In genomic region chr1:60942896-60943633, GRCh38 we compare ENCODE assay signal across 15 cellular contexts.
DNase-seq lines count a peak whose midpoint lies in the region; ATAC-seq, FAIRE-seq and TF ChIP-seq lines count a peak whose summit lies in the region.
"Had no signal": no experiment of that assay in that cellular context is flagged by ENCODE, and none has a peak within 500 bp of the region (broad histone marks: within the 10 kb centered on the region; RNA-seq: fewer than 3 reads in every experiment).

No MANE protein-coding gene starts in this region.

- peak in 3 of 4 donors; percentile 43 to 54 (median 48) for ATAC-seq in right lobe of liver
- no peak for ATAC-seq in HepG2
- ATAC-seq in HG03159 (IDR thresholded peaks at IDR 0.05; ENCODE audit: unreplicated experiment) = peak; percentile 75
- ATAC-seq in K562 = peak; percentile 67
- ATAC-seq in HG02938 (IDR thresholded peaks at IDR 0.05; ENCODE audit: unreplicated experiment) = no peak
- ATAC-seq: activated CD4-positive, CD25-positive, alpha-beta regulatory T cell treated with anti-CD3 and anti-CD28 coated beads, Interleukin-2, amount 50 U/mL, for 24 hours had no signal

- DNase-seq in right lobe of liver (no peak), HepG2 (ENCODE audit: low spot score) (no peak), K562 (ENCODE audit: extremely low read depth in 1 of 4, low spot score in 3 of 4) (no peak), small intestine (no peak)
- no peak for DNase-seq in activated T-helper 1 cell treated with anti-CD3 and anti-CD28 coated beads, Interleukin-12 subunit alpha, Interleukin-12 subunit beta, Interleukin-2, Interleukin-4 antibody, amounts not matched to agents 30 ng/mL and 10 ng/mL and 1 ng/mL, durations not matched to agents 14 hours and 24 hours and 36 hours (ENCODE audit: low spot score)
- DNase-seq in CD4-positive, alpha-beta memory T cell = no peak
- DNase-seq: activated naive CD4-positive, alpha-beta T cell treated with Interleukin-2 at 50 U/mL for 16 hours; colonic mucosa; lower lobe of right lung; NCI-H1436 treated with DMSO at 0.1 percent for 48 hours had no signal

- H3K4me1 Mint-ChIP-seq in activated T-helper 1 cell treated with anti-CD3 and anti-CD28 coated beads, Interleukin-12 subunit alpha, Interleukin-12 subunit beta, Interleukin-2, Interleukin-4 antibody, amounts not matched to agents 30 ng/mL and 10 ng/mL and 1 ng/mL, durations not matched to agents 14 hours and 24 hours and 36 hours (ENCODE audit: low read depth) = no peaks in the 10 kb centered on the region
- H3K4me1 Mint-ChIP-seq in CD4-positive, alpha-beta memory T cell = no peaks in the 10 kb centered on the region

- H3K27me3 ChIP-seq in right lobe of liver (no peaks in the 10 kb centered on the region), HepG2 (ENCODE audit: control insufficient read depth in 1 of 2, insufficient read depth in 2 of 2, low read length in 2 of 2) (peaks cover 0 to 12% of the 10 kb centered on the region in 2 experiments; a peak in 2 of 5 replicates), K562 (ENCODE audit: control insufficient read depth in 2 of 2, insufficient read depth in 2 of 2, low read length in 2 of 2) (no peaks in the 10 kb centered on the region), small intestine (ENCODE audit: control insufficient read depth in 2 of 2, insufficient read depth in 2 of 2, low read length in 2 of 2) (peaks cover 0 to 2% of the 10 kb centered on the region in 2 donors)
- peaks cover 2% of the 10 kb centered on the region for H3K27me3 ChIP-seq in CD4-positive, alpha-beta memory T cell (ENCODE audit: insufficient read depth, low read length)
- H3K27me3 ChIP-seq: colonic mucosa had no signal

- no peaks in the 10 kb centered on the region for H3K9me1 ChIP-seq in K562 (ENCODE audit: control insufficient read depth, insufficient read depth, low read length)

- H3K36me3 Mint-ChIP-seq in activated T-helper 1 cell treated with anti-CD3 and anti-CD28 coated beads, Interleukin-12 subunit alpha, Interleukin-12 subunit beta, Interleukin-2, Interleukin-4 antibody, amounts not matched to agents 30 ng/mL and 10 ng/mL and 1 ng/mL, durations not matched to agents 14 hours and 24 hours and 36 hours (ENCODE audit: low read depth) = no peaks in the 10 kb centered on the region
- no peaks in the 10 kb centered on the region for H3K36me3 Mint-ChIP-seq in CD4-positive, alpha-beta memory T cell

- 62% methylated on average over 8 of the region's 8 CpGs for WGBS in right lobe of liver (ENCODE audit: insufficient coverage, low coverage, low lambda C conversion rate, missing lambda C conversion rate)
- WGBS in HepG2 (ENCODE audit: low lambda C conversion rate) = 46% methylated on average over 8 of the region's 8 CpGs
- WGBS in K562 (ENCODE audit: insufficient coverage, low coverage, missing lambda C conversion rate) = 25% methylated on average over 8 of the region's 8 CpGs
- WGBS in small intestine, 3 donors = 73 to 89% (median 75%) methylated on average over 8 of the region's 8 CpGs

- H3K27ac Mint-ChIP-seq in activated T-helper 1 cell treated with anti-CD3 and anti-CD28 coated beads, Interleukin-12 subunit alpha, Interleukin-12 subunit beta, Interleukin-2, Interleukin-4 antibody, amounts not matched to agents 30 ng/mL and 10 ng/mL and 1 ng/mL, durations not matched to agents 14 hours and 24 hours and 36 hours = no peak overlapping the region
- no peak overlapping the region for H3K27ac Mint-ChIP-seq in CD4-positive, alpha-beta memory T cell

- no peak for TF ChIP-seq EP300 in HepG2 (IDR thresholded peaks at IDR 0.05; ENCODE audit: low read depth in 2 of 2, low read length in 2 of 2)
- no peak for TF ChIP-seq EP300 in HepG2 (CRISPR knock-in tag; IDR thresholded peaks at IDR 0.05; ENCODE audit: borderline replicate concordance)
- no peak for TF ChIP-seq EP300 in K562 (IDR thresholded peaks at IDR 0.05; ENCODE audit: low read length)

- no peak for FAIRE-seq in HepG2 (lab: Jason Lieb, UNC)
- FAIRE-seq in K562 (lab: Jason Lieb, UNC) = no peak
- FAIRE-seq in small intestine (lab: Jason Lieb, UNC) = no peak

- TF ChIP-seq CTCF in right lobe of liver (IDR thresholded peaks at IDR 0.05) (no peak), HepG2 (CRISPR knock-in tag; IDR thresholded peaks at IDR 0.05) (no peak), K562 (IDR thresholded peaks at IDR 0.05 in 2 of 3, conservative IDR thresholded peaks at IDR 0.05 in 1 of 3; ENCODE audit: insufficient read depth in 2 of 3, low read depth in 1 of 3, low read length in 3 of 3) (no peak)

- no peaks in the 10 kb centered on the region for H3K9me3 ChIP-seq in right lobe of liver
- H3K9me3 ChIP-seq in HepG2 (ENCODE audit: low read length) = no peaks in the 10 kb centered on the region
- no peaks in the 10 kb centered on the region for H3K9me3 ChIP-seq in K562 (replicated peaks; ENCODE audit: control insufficient read depth, insufficient read depth, low read depth, low read length)
- H3K9me3 ChIP-seq in CD4-positive, alpha-beta memory T cell (ENCODE audit: control insufficient read depth in 1 of 2, low read length in 2 of 2) = no peaks in the 10 kb centered on the region
- H3K9me3 ChIP-seq in small intestine (ENCODE audit: control insufficient read depth, low read depth) = no peaks in the 10 kb centered on the region
- H3K9me3 ChIP-seq: colonic mucosa, lower lobe of right lung had no signal

- TF ChIP-seq POLR2A in right lobe of liver (IDR thresholded peaks at IDR 0.05) = no peak
- no peak for TF ChIP-seq POLR2A in HepG2 (IDR thresholded peaks at IDR 0.05; ENCODE audit: insufficient read depth in 1 of 2, low read depth in 2 of 2, low read length in 2 of 2)
- no peak for TF ChIP-seq POLR2A in K562 (conservative IDR thresholded peaks at IDR 0.05)

- CTCF ChIA-PET in HepG2 (lab: Yijun Ruan, JAX; ENCODE audit: low intra/inter-chr PET ratio, low total read pairs) (no interaction called here), K562 (lab: Yijun Ruan, JAX; ENCODE audit: low intra/inter-chr PET ratio) (no interaction called here)
- CTCF ChIA-PET in CD4-positive, alpha-beta memory T cell (lab: Charles Lee; ENCODE audit: partially characterized antibody) = no interaction called here

- H3K27me3 Mint-ChIP-seq in activated T-helper 1 cell treated with anti-CD3 and anti-CD28 coated beads, Interleukin-12 subunit alpha, Interleukin-12 subunit beta, Interleukin-2, Interleukin-4 antibody, amounts not matched to agents 30 ng/mL and 10 ng/mL and 1 ng/mL, durations not matched to agents 14 hours and 24 hours and 36 hours (ENCODE audit: insufficient read depth) = peaks cover 8% of the 10 kb centered on the region
- H3K27me3 Mint-ChIP-seq in CD4-positive, alpha-beta memory T cell = peaks cover 16 to 21% of the 10 kb centered on the region in 2 donors

- H3K36me3 ChIP-seq in right lobe of liver (no peaks in the 10 kb centered on the region), HepG2 (replicated peaks in 1 of 2; ENCODE audit: control insufficient read depth in 1 of 2, insufficient read depth in 2 of 2, low read length in 2 of 2) (no peaks in the 10 kb centered on the region), K562 (ENCODE audit: control insufficient read depth, insufficient read depth, low read length) (no peaks in the 10 kb centered on the region), small intestine (ENCODE audit: control insufficient read depth in 2 of 2, insufficient read depth in 2 of 2, low read length in 2 of 2) (no peaks in the 10 kb centered on the region)
- no peaks in the 10 kb centered on the region for H3K36me3 ChIP-seq in CD4-positive, alpha-beta memory T cell (ENCODE audit: insufficient read depth, low read length)
- H3K36me3 ChIP-seq: colonic mucosa, lower lobe of right lung had no signal

- H2AFZ ChIP-seq in HepG2 (ENCODE audit: low read length) (no peak overlapping the region), K562 (ENCODE audit: low read depth, low read length) (peak overlapping the region; percentile 79)

- POLR2A ChIA-PET in HepG2 (lab: Yijun Ruan, JAX) = no interaction called here
- POLR2A ChIA-PET in K562 (lab: Yijun Ruan, JAX) = interaction anchor here (0.6 kb wide), 1 partner anchor 446 kb away, joined by 3 read pairs; no protein-coding TSS in a partner anchor
- POLR2A ChIA-PET in CD4-positive, alpha-beta memory T cell (lab: Charles Lee; ENCODE audit: partially characterized antibody) = no interaction called here

- BruUV-seq in HepG2 (replicated peaks; lab: Mats Ljungman, UMichigan) (no TSS peak), K562 (replicated peaks; lab: Mats Ljungman, UMichigan) (no TSS peak)

- H3K9me3 Mint-ChIP-seq in activated T-helper 1 cell treated with anti-CD3 and anti-CD28 coated beads, Interleukin-12 subunit alpha, Interleukin-12 subunit beta, Interleukin-2, Interleukin-4 antibody, amounts not matched to agents 30 ng/mL and 10 ng/mL and 1 ng/mL, durations not matched to agents 14 hours and 24 hours and 36 hours = no peaks in the 10 kb centered on the region
- H3K9me3 Mint-ChIP-seq in CD4-positive, alpha-beta memory T cell = no peaks in the 10 kb centered on the region

- no peaks in the 10 kb centered on the region for H3K79me2 ChIP-seq in HepG2 (ENCODE audit: insufficient read depth, low read length)
- H3K79me2 ChIP-seq in K562 (ENCODE audit: control insufficient read depth, insufficient read depth, low read length) = no peaks in the 10 kb centered on the region

- no peaks in the 10 kb centered on the region for H4K20me1 ChIP-seq in HepG2 (ENCODE audit: insufficient read depth, low read length)
- H4K20me1 ChIP-seq in K562 (replicated peaks; ENCODE audit: control insufficient read depth, insufficient read depth, low read length) = no peaks in the 10 kb centered on the region

- intact Hi-C loops in right lobe of liver (cut with DNase I) (no loop called here), HepG2 (cut with micrococcal nuclease; ENCODE audit: unreplicated experiment) (no loop called here), K562 (cut with micrococcal nuclease) (no loop called here)
- intact Hi-C loops in activated T-helper 1 cell treated with anti-CD3 and anti-CD28 coated beads, Interleukin-12 subunit alpha, Interleukin-12 subunit beta, Interleukin-2, Interleukin-4 antibody, amounts not matched to agents 30 ng/mL and 10 ng/mL and 1 ng/mL, durations not matched to agents 14 hours and 24 hours and 36 hours (cut with micrococcal nuclease) = no loop called here
- intact Hi-C loops in CD4-positive, alpha-beta memory T cell (cut with micrococcal nuclease) = no loop called here

- no peak overlapping the region for H3K4me3 Mint-ChIP-seq in activated T-helper 1 cell treated with anti-CD3 and anti-CD28 coated beads, Interleukin-12 subunit alpha, Interleukin-12 subunit beta, Interleukin-2, Interleukin-4 antibody, amounts not matched to agents 30 ng/mL and 10 ng/mL and 1 ng/mL, durations not matched to agents 14 hours and 24 hours and 36 hours
- no peak overlapping the region for H3K4me3 Mint-ChIP-seq in CD4-positive, alpha-beta memory T cell

- TF ChIP-seq RAD21 in HepG2 (CRISPR knock-in tag; IDR thresholded peaks at IDR 0.05) (no peak), K562 (CRISPR knock-in tag; conservative IDR thresholded peaks at IDR 0.05 in 1 of 2, IDR thresholded peaks at IDR 0.05 in 1 of 2) (no peak)

- H3K4me1 ChIP-seq in right lobe of liver (no peaks in the 10 kb centered on the region), HepG2 (ENCODE audit: insufficient read depth, low read length) (peaks cover 16% of the 10 kb centered on the region), K562 (replicated peaks in 1 of 2; ENCODE audit: control insufficient read depth in 2 of 2, insufficient read depth in 2 of 2, low read length in 2 of 2) (no peaks in the 10 kb centered on the region; a peak in 2 of 5 replicates), small intestine (ENCODE audit: control insufficient read depth in 2 of 2, insufficient read depth in 1 of 2, low read depth in 1 of 2, low read length in 1 of 2) (no peaks in the 10 kb centered on the region)
- no peaks in the 10 kb centered on the region for H3K4me1 ChIP-seq in CD4-positive, alpha-beta memory T cell (ENCODE audit: insufficient read depth, low read length)
- H3K4me1 ChIP-seq: colonic mucosa, lower lobe of right lung had no signal

- H3K27ac ChIP-seq in right lobe of liver = no peak overlapping the region
- no peak overlapping the region for H3K27ac ChIP-seq in HepG2 (ENCODE audit: extremely low read length, insufficient read depth, low read length)
- no peak overlapping the region for H3K27ac ChIP-seq in K562 (ENCODE audit: extremely low read depth, low read depth, low read length)
- H3K27ac ChIP-seq in CD4-positive, alpha-beta memory T cell (ENCODE audit: low read depth, low read length) = no peak overlapping the region
- no peak overlapping the region for H3K27ac ChIP-seq in small intestine (ENCODE audit: low read depth in 1 of 2, low read length in 1 of 2)
- H3K27ac ChIP-seq: colonic mucosa, foreskin keratinocyte, HL-60, lower lobe of right lung had no signal

- H3K4me2 ChIP-seq in HepG2 (ENCODE audit: low read depth, low read length) (no peak overlapping the region), K562 (ENCODE audit: insufficient read depth, low read length) (no peak overlapping the region)

- in situ Hi-C loops in HepG2 (cut with HindIII; ENCODE audit: extremely low pct_ligation_motif_present, low pct_unique_long_range_greater_than_20kb) = no loop called here
- in situ Hi-C loops in K562 (cut with MboI) = no loop called here

- no peak overlapping the region for H3K4me3 ChIP-seq in right lobe of liver
- no peak overlapping the region for H3K4me3 ChIP-seq in HepG2 (replicated peaks in 1 of 3; ENCODE audit: insufficient read depth in 1 of 3, low read depth in 2 of 3, low read length in 3 of 3)
- H3K4me3 ChIP-seq in K562 = no peak overlapping the region
- H3K4me3 ChIP-seq in CD4-positive, alpha-beta memory T cell (ENCODE audit: low read length in 2 of 2) = no peak overlapping the region
- H3K4me3 ChIP-seq in small intestine (ENCODE audit: low read depth in 1 of 2, low read length in 2 of 2) = no peak overlapping the region
- H3K4me3 ChIP-seq: colonic mucosa, lower lobe of right lung had no signal

- H3K9ac ChIP-seq in HepG2 (ENCODE audit: insufficient read depth, low read depth, low read length) (no peak overlapping the region), K562 (ENCODE audit: insufficient read depth in 1 of 2, low read depth in 2 of 2, low read length in 2 of 2) (no peak overlapping the region)

Comparison
In these comparisons a context has a peak if more than half of its experiments do, and no peak if none do; other contexts are left out.
1. ATAC-seq: peak in right lobe of liver (3 of 4), HG03159 (single experiment) and K562 (single experiment); none in HepG2 (single experiment) and HG02938 (single experiment).